ENCODE assay signal across 23 cellular contexts in the genomic region with DNA sequence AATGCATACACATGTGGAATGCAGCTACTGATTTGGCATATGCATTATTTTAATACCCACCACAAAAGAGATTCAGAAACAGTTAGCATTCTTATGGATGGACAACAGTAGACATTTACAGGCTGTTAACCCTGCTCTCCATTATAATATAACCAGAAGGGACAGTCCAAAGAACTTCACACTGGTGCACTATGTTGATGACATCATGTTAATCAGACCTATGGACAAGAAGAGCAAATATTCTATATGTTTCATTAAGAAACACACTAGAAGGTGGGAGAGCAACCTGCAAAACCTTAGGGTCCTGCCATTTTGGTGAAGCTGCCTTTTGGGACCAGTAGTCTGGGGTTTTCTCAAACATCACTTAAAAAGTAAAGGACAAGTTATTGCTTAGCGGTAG.
"Had no signal": no experiment of that assay in that cellular context is flagged by ENCODE, and none has a peak within 500 bp of the region (broad histone marks: within the 10 kb centered on the region; RNA-seq: fewer than 3 reads in every experiment).

No MANE protein-coding gene starts in this region.

- H3K27me3 ChIP-seq: neural progenitor cell, ovary, stomach, thyroid gland, tibial nerve, upper lobe of left lung, vagina had no signal

- H3K9ac ChIP-seq: neural progenitor cell had no signal

- FAIRE-seq: small intestine had no signal

- H3K36me3 ChIP-seq: neural progenitor cell, ovary, prostate gland, stomach, thoracic aorta, thyroid gland, tibial nerve, upper lobe of left lung, vagina had no signal

- H2AFZ ChIP-seq: neural progenitor cell had no signal

- ATAC-seq: naive thymus-derived CD4-positive, alpha-beta T cell; natural killer cell; right cardiac atrium; sciatic nerve; stimulated activated effector memory CD8-positive, alpha-beta T cell treated with anti-CD3 and anti-CD28 coated beads, Interleukin-12 subunit alpha, Interleukin-12 subunit beta, amount 100 ng/mL, for 72 hours; stimulated activated naive B cell treated with anti-CD40 and anti-IgM and Interleukin-4, amounts not matched to agents 10 μg/mL and 1 μg/mL and 100 μg/mL, for 72 hours had no signal

- DNase-seq: naive thymus-derived CD4-positive, alpha-beta T cell; natural killer cell; occipital lobe; ovary; right cardiac atrium; small intestine; stimulated activated CD4-positive, alpha-beta T cell treated with anti-CD3 and anti-CD28 coated beads, Interleukin-15, amount 100 ng/mL, for 24 hours; stimulated activated CD4-positive, alpha-beta T cell treated with anti-CD3 and anti-CD28 coated beads, Interleukin-2, amount 100 ng/mL, for 24 hours; stimulated activated CD4-positive, alpha-beta T cell treated with anti-CD3 and anti-CD28 coated beads, Interleukin-2, amount 100 ng/mL, for 48 hours; stimulated activated CD4-positive, alpha-beta T cell treated with anti-CD3 and anti-CD28 coated beads, Interleukin-4, amount 100 ng/mL, for 24 hours; stimulated activated naive B cell treated with anti-CD40 and anti-IgM and Interleukin-4, amounts not matched to agents 10 μg/mL and 1 μg/mL and 100 μg/mL, for 72 hours; stimulated activated naive CD4-positive, alpha-beta T cell treated with Interleukin-2 at 50 U/mL for 16 hours; stomach; thyroid gland; trophoblast cell; upper lobe of left lung had no signal

- H3K4me2 ChIP-seq: neural progenitor cell had no signal

- H3K4me3 ChIP-seq: neural progenitor cell, ovary, prostate gland, stomach, thoracic aorta, thyroid gland, tibial nerve, upper lobe of left lung, vagina had no signal

- H3K27ac ChIP-seq: neural progenitor cell, ovary, prostate gland, stomach, thoracic aorta, thyroid gland, tibial nerve, upper lobe of left lung, vagina had no signal

- H3K9me3 ChIP-seq: ovary, prostate gland, stomach, thoracic aorta, thyroid gland, tibial nerve, upper lobe of left lung, vagina had no signal

- H3K4me1 ChIP-seq: prostate gland, stomach, thyroid gland, tibial nerve, upper lobe of left lung, vagina had no signal
